Comparison of ENCODE assay signal across 11 cellular contexts in genomic region chr2:173307287-173307686, GRCh38. TPM values are rescaled to one million over a fixed set of nuclear protein-coding genes. Genes with fewer than 3 reads are reported as not detected.
DNase-seq lines count a peak whose midpoint lies in the region; ATAC-seq, FAIRE-seq and TF ChIP-seq lines count a peak whose summit lies in the region.
"Had no signal": no experiment of that assay in that cellular context is flagged by ENCODE, and none has a peak within 500 bp of the region (broad histone marks: within the 10 kb centered on the region; RNA-seq: fewer than 3 reads in every experiment).

No MANE protein-coding gene starts in this region.

- TF ChIP-seq RAD21 in GM12878 (IDR thresholded peaks at IDR 0.05; ENCODE audit: insufficient read depth, low read depth, low read length), result no peak

- in situ Hi-C loops in GM12878 (cut with MboI), result no loop called here

- DNase-seq in GM19238 (ENCODE audit: insufficient read length, low spot score) (peak; percentile 13), GM12878 (ENCODE audit: low read depth, low spot score) (peak; percentile 50), sigmoid colon (no peak), left lung (no peak), MM.1S (no peak)
- DNase-seq: NCI-H774, psoas muscle had no signal

- ATAC-seq in HG02973 (IDR thresholded peaks at IDR 0.05; ENCODE audit: unreplicated experiment) (peak; percentile 71), GM12878 (peak; percentile 75), GM18520 (IDR thresholded peaks at IDR 0.05; ENCODE audit: unreplicated experiment) (no peak), left lung (no peak)
- ATAC-seq: left lobe of liver, psoas muscle had no signal

- RAD21 ChIA-PET in GM12878 (lab: Charles Lee; ENCODE audit: unreplicated experiment), result no interaction called here

- H3K27ac ChIP-seq in BLaER1 treated with 17β-estradiol and CSF1 and Interleukin-3, amounts not matched to agents 10 nM and 100 nM, result peak overlapping the region in 4 of 11 experiments; percentile 1 to 41 (median 20); a peak in 5 of 22 replicates
- H3K27ac ChIP-seq in GM12878 (ENCODE audit: control insufficient read depth, insufficient read depth) (no peak overlapping the region), sigmoid colon (no peak overlapping the region), left lung (no peak overlapping the region), MM.1S (ENCODE audit: low read length) (no peak overlapping the region)
- H3K27ac ChIP-seq: psoas muscle had no signal

- FAIRE-seq in GM12878 (lab: Jason Lieb, UNC), result peak; percentile 49

- H3K4me3 ChIP-seq in BLaER1 treated with 17β-estradiol and CSF1 and Interleukin-3, amounts not matched to agents 10 nM and 100 nM, result peak overlapping the region in 7 of 10 experiments; percentile 15 to 47 (median 28); a peak in 10 of 20 replicates
- H3K4me3 ChIP-seq in GM12878 (peak overlapping the region; percentile 39; the same call in 1 of the 2 replicates), sigmoid colon (no peak overlapping the region), left lung (no peak overlapping the region), MM.1S (ENCODE audit: low read length) (no peak overlapping the region)
- H3K4me3 ChIP-seq: psoas muscle had no signal

- H3K27me3 ChIP-seq in BLaER1 treated with 17β-estradiol and CSF1 and Interleukin-3, amounts not matched to agents 10 nM and 100 nM, result no peaks in the 10 kb centered on the region
- H3K27me3 ChIP-seq in GM12878 (replicated peaks in 1 of 2; ENCODE audit: control insufficient read depth in 2 of 2, insufficient read depth in 2 of 2, low read length in 1 of 2) (no peaks in the 10 kb centered on the region), sigmoid colon (no peaks in the 10 kb centered on the region), left lung (no peaks in the 10 kb centered on the region), MM.1S (replicated peaks; ENCODE audit: insufficient read depth, low read length) (no peaks in the 10 kb centered on the region)

- peaks cover 0 to 6% (median 4%) of the 10 kb centered on the region in 11 experiments; a peak in 9 of 22 replicates for H3K9me3 ChIP-seq in BLaER1 treated with 17β-estradiol and CSF1 and Interleukin-3, amounts not matched to agents 10 nM and 100 nM (replicated peaks in 1 of 11)
- H3K9me3 ChIP-seq in GM12878 (replicated peaks; ENCODE audit: control insufficient read depth, insufficient read depth, low read length) (no peaks in the 10 kb centered on the region), sigmoid colon (no peaks in the 10 kb centered on the region), left lung (no peaks in the 10 kb centered on the region), MM.1S (replicated peaks; ENCODE audit: insufficient read depth, low read length) (no peaks in the 10 kb centered on the region)
- H3K9me3 ChIP-seq: psoas muscle had no signal

- no peak for TF ChIP-seq POLR2A in GM12878 (IDR thresholded peaks at IDR 0.05; ENCODE audit: low read depth, low read length)
- TF ChIP-seq POLR2A in sigmoid colon (IDR thresholded peaks at IDR 0.05), result no peak

- H3K4me2 ChIP-seq in BLaER1 treated with 17β-estradiol and CSF1 and Interleukin-3, amounts not matched to agents 10 nM and 100 nM, result peak overlapping the region; percentile 61 to 87 (median 78)
- H3K4me2 ChIP-seq in GM12878 (ENCODE audit: control insufficient read depth, insufficient read depth), result peak overlapping the region; percentile 49
- no peak overlapping the region for H3K4me2 ChIP-seq in MM.1S (ENCODE audit: low read depth, low read length)

- H2AFZ ChIP-seq in GM12878 (ENCODE audit: control insufficient read depth, low read depth, low read length) (peak overlapping the region; percentile 31), MM.1S (ENCODE audit: low read length) (no peak overlapping the region)

- H3K9me2 ChIP-seq in MM.1S (replicated peaks; ENCODE audit: insufficient read depth, low read length), result no peaks in the 10 kb centered on the region

- H3F3A ChIP-seq in MM.1S (ENCODE audit: insufficient read depth, low read length), result no peaks in the 10 kb centered on the region

- no peak for TF ChIP-seq EP300 in GM12878 (IDR thresholded peaks at IDR 0.05; ENCODE audit: borderline replicate concordance in 1 of 2, control insufficient read depth in 1 of 2, low read depth in 2 of 2, low read length in 2 of 2)
- TF ChIP-seq EP300 in sigmoid colon (IDR thresholded peaks at IDR 0.05), result no peak

- peaks cover 10 to 37% (median 16%) of the 10 kb centered on the region in 10 experiments; a peak in 19 of 20 replicates for H3K4me1 ChIP-seq in BLaER1 treated with 17β-estradiol and CSF1 and Interleukin-3, amounts not matched to agents 10 nM and 100 nM
- H3K4me1 ChIP-seq in GM12878 (ENCODE audit: control insufficient read depth, insufficient read depth, low read length), result peaks cover 5% of the 10 kb centered on the region
- no peaks in the 10 kb centered on the region for H3K4me1 ChIP-seq in sigmoid colon
- no peaks in the 10 kb centered on the region for H3K4me1 ChIP-seq in left lung
- no peaks in the 10 kb centered on the region for H3K4me1 ChIP-seq in MM.1S (ENCODE audit: low read length)
- H3K4me1 ChIP-seq: psoas muscle had no signal

- no peaks in the 10 kb centered on the region for H3K79me2 ChIP-seq in GM12878 (ENCODE audit: control insufficient read depth, insufficient read depth, low read length)
- H3K79me2 ChIP-seq in MM.1S (ENCODE audit: low read length), result no peaks in the 10 kb centered on the region

- no peaks in the 10 kb centered on the region for H4K20me1 ChIP-seq in BLaER1 treated with 17β-estradiol and CSF1 and Interleukin-3, amounts not matched to agents 10 nM and 100 nM
- H4K20me1 ChIP-seq in GM12878 (ENCODE audit: control insufficient read depth, insufficient read depth), result no peaks in the 10 kb centered on the region
- no peaks in the 10 kb centered on the region for H4K20me1 ChIP-seq in MM.1S (ENCODE audit: insufficient read depth, low read length)

- intact Hi-C loops in GM12878 (cut with micrococcal nuclease; ENCODE audit: unreplicated experiment) (no loop called here), sigmoid colon (cut with DNase I) (no loop called here), left lung (cut with DNase I) (no loop called here)

- no TSS peak for BruUV-seq in GM12878 (replicated peaks; lab: Mats Ljungman, UMichigan)

- H3K9ac ChIP-seq in BLaER1 treated with 17β-estradiol and CSF1 and Interleukin-3, amounts not matched to agents 10 nM and 100 nM, result peak overlapping the region in 6 of 11 experiments; percentile 1 to 62 (median 38); a peak in 9 of 22 replicates
- H3K9ac ChIP-seq in GM12878 (ENCODE audit: control insufficient read depth, insufficient read depth, low read length) (no peak overlapping the region; the same call in 1 of the 2 replicates), MM.1S (ENCODE audit: low read length) (no peak overlapping the region)

- CTCF ChIA-PET in GM12878 (lab: Yijun Ruan, JAX), result interaction anchor here (1.7 kb wide), 1 partner anchor 21 kb away, joined by 5 read pairs; no protein-coding TSS in a partner anchor

- POLR2A ChIA-PET in GM12878 (lab: Charles Lee), result interaction anchor here (0.6 kb wide), 1 partner anchor 240 kb away, joined by 4 read pairs; no protein-coding TSS in a partner anchor

- 3% methylated on average over 4 of the region's 4 CpGs for WGBS in GM12878 (ENCODE audit: insufficient coverage, insufficient replicate concordance, low lambda C conversion rate, missing lambda C conversion rate)
- WGBS in sigmoid colon, 2 donors, result 14 to 17% methylated on average over 4 of the region's 4 CpGs

- no peaks in the 10 kb centered on the region for H3K36me3 ChIP-seq in BLaER1 treated with 17β-estradiol and CSF1 and Interleukin-3, amounts not matched to agents 10 nM and 100 nM
- H3K36me3 ChIP-seq in GM12878 (ENCODE audit: control insufficient read depth in 2 of 2, insufficient read depth in 2 of 2, low read length in 1 of 2) (no peaks in the 10 kb centered on the region), sigmoid colon (no peaks in the 10 kb centered on the region), left lung (no peaks in the 10 kb centered on the region), MM.1S (replicated peaks; ENCODE audit: insufficient read depth, low read length) (no peaks in the 10 kb centered on the region)

- TF ChIP-seq CTCF in GM12878 (IDR thresholded peaks at IDR 0.05 in 2 of 3, conservative IDR thresholded peaks at IDR 0.05 in 1 of 3; ENCODE audit: control insufficient read depth in 2 of 3, extremely low read depth in 1 of 3, insufficient read depth in 1 of 3, low read depth in 3 of 3, low read length in 3 of 3) (no peak), sigmoid colon (IDR thresholded peaks at IDR 0.05) (no peak), left lung (IDR thresholded peaks at IDR 0.05) (no peak), MM.1S (IDR thresholded peaks at IDR 0.05; ENCODE audit: low read length) (no peak)

- SMC1A ChIA-PET in GM12878 (lab: Charles Lee; ENCODE audit: uncharacterized antibody, unreplicated experiment), result interaction anchor here (0.6 to 0.9 kb wide), 2 partner anchors 11 to 33 kb away, joined by 3 read pairs; no protein-coding TSS in a partner anchor

RNA-seq across cellular contexts. Expression of gene CDCA7, which starts 47.4 kb away (rescaled TPM):
- total RNA-seq in GM12878 (2013; cell fraction: nucleolus; rRNA removed), result 38.0 and 38.4 TPM in 2 replicates
- total RNA-seq in GM12878 (2014; rRNA removed) (31.2 and 33.9 TPM in 2 replicates), GM12878 (2014; rRNA removed; fragmentation: Illumina TruSeq; extraction: Trizol) (26.3 and 27.3 TPM in 2 replicates), GM12878 (2021) (41.0 and 42.5 TPM in 2 replicates), sigmoid colon (1 to 10 TPM in 1 of 4 donors, under 1 TPM in 2, not detected in 1; 0.33 to 1.7 (median 0.41) TPM), left lung (1 to 10 TPM; 2.3 to 5.4 TPM)
- polyA plus RNA-seq in GM12878 (2011; ENCODE audit: low read depth), result 15.7 TPM
- polyA plus RNA-seq in GM12878 (2011; rRNA removed) (40.6 and 43.4 TPM in 2 replicates), GM12878 (2014; fragmentation: Illumina TruSeq; extraction: Trizol) (50.7 and 51.7 TPM in 2 replicates), GM12878 (2014; fragmentation: Nextera tagmentation; extraction: Ambion mirVana) (10 to 100 TPM; 23.5 to 26.4 TPM), GM12878 (2014; rRNA removed) (44.0 and 47.3 TPM in 2 replicates), GM12878 (2016; fragmentation: Nextera tagmentation; extraction: Ambion mirVana) (10 to 100 TPM; 68.1 to 71.3 TPM), sigmoid colon (10 to 100 TPM in 2 of 3 donors, 1 to 10 TPM in 1; 6.0 to 22.7 (median 13.4) TPM)
- 25.2 and 25.4 TPM in 2 replicates for polyA plus RNA-seq in GM12878 (2011; cell fraction: cytosol; rRNA removed)
- polyA plus RNA-seq in GM12878 (2011; cell fraction: nucleus; rRNA removed), result 73.1 and 74.0 TPM in 2 replicates
- polyA plus RNA-seq in GM12878 (2012), result 20.8 and 27.1 TPM in 2 replicates
- polyA minus RNA-seq in GM12878 (2011; rRNA and poly(A)+ RNA removed), result 12.1 and 18.8 TPM in 2 replicates
- 8.0 and 9.1 TPM in 2 replicates for polyA minus RNA-seq in GM12878 (2011; cell fraction: cytosol; rRNA and poly(A)+ RNA removed)
- 7.0 and 10.0 TPM in 2 replicates for polyA minus RNA-seq in GM12878 (2011; cell fraction: nucleus; rRNA and poly(A)+ RNA removed)

Comparison
In these comparisons a context has a peak if more than half of its experiments do, and no peak if none do; other contexts are left out.
1. H3K4me3 ChIP-seq: peak in BLaER1 treated with 17β-estradiol and CSF1 and Interleukin-3, amounts not matched to agents 10 nM and 100 nM (7 of 10) and GM12878 (single experiment); none in sigmoid colon (0 of 4), left lung (0 of 2) and MM.1S (single experiment).
2. H3K9ac ChIP-seq: peak in BLaER1 treated with 17β-estradiol and CSF1 and Interleukin-3, amounts not matched to agents 10 nM and 100 nM (6 of 11); none in GM12878 (single experiment) and MM.1S (single experiment).
3. DNase-seq: peak in GM19238 (single experiment) and GM12878 (single experiment); none in sigmoid colon (single experiment), left lung (0 of 2) and MM.1S (single experiment).
4. ATAC-seq: peak in HG02973 (single experiment) and GM12878 (single experiment); none in GM18520 (single experiment) and left lung (single experiment).
5. RNA of gene CDCA7, which starts 47.4 kb away (total RNA-seq): 26.3 to 42.5 TPM in GM12878; 2.3 to 5.4 TPM in left lung and 0.33 to 1.7 TPM in sigmoid colon; every median in the first group is over 4 times any median in the second.